Comparison of ENCODE assay signal across 12 cellular contexts in the genomic region with DNA sequence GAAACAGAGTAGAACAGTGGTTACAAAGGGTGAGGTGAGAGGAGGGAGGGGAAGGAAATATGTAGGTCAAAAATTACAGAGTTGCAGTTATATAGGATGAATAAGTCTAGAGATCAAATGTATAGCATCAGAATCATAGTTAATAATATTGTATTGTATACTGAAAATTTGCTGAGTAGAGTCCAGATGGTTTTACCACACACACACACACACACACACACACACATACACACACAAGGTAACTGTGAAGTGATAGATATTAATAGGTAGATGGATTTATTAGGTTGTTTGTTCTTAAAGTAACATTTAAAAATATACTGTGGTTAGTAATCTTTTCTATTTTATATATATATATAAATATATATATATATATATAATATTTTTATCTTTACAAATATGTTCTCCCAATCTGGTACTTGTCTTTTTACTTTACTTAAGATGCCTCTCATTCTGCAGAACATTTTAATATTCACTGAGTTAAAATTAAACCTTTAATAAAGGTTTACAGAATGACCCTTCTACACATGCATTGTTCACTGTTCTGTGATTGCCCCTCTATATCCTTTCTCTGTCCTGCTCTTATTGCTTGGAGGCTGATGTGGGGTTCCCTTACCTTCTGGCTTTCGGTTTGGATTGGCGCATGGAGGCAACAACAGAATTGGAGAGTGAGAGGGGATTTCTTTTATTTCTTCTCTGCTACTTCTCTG. TPM values are rescaled to one million over a fixed set of nuclear protein-coding genes. Genes with fewer than 3 reads are reported as not detected.
DNase-seq lines count a peak whose midpoint lies in the region; TF ChIP-seq lines count a peak whose summit lies in the region.
"Had no signal": no experiment of that assay in that cellular context is flagged by ENCODE, and none has a peak within 500 bp of the region (broad histone marks: within the 10 kb centered on the region; RNA-seq: fewer than 3 reads in every experiment).

No MANE protein-coding gene starts in this region.

- TF ChIP-seq CTCF in BJ (IDR thresholded peaks at IDR 0.05; ENCODE audit: insufficient read depth, low read depth, low read length) (no peak), Calu3 (IDR thresholded peaks at IDR 0.05; ENCODE audit: unreplicated experiment) (no peak)

- DNase-seq in BJ (ENCODE audit: low read depth) (no peak), NCI-H69 (lab: John Stamatoyannopoulos, UW) (peak; percentile 69), NCI-H2171 treated with DMSO at 0.1 percent for 48 hours (lab: John Stamatoyannopoulos, UW) (no peak), DMS114 treated with DMSO at 0.1 percent for 48 hours (lab: John Stamatoyannopoulos, UW; ENCODE audit: unreplicated experiment) (no peak), Calu3 (no peak)
- no peak for DNase-seq in activated T-helper 2 cell treated with anti-CD3 and anti-CD28 coated beads, Interferon-gamma antibody, Interleukin-2, Interleukin-4, amounts not matched to agents 10 μg/mL and 5 μg/mL and 100 μg/mL, durations not matched to agents 14 hours and 24 hours and 36 hours (ENCODE audit: low spot score)
- DNase-seq: aorta; CD4-positive, alpha-beta memory T cell; hypothalamus; Right ventricle myocardium superior had no signal

- H3K36me3 ChIP-seq in BJ (ENCODE audit: control insufficient read depth, insufficient read depth, low read length), result no peaks in the 10 kb centered on the region
- H3K36me3 ChIP-seq in endocrine pancreas (ENCODE audit: control insufficient read depth, insufficient read depth, low read length), result no peaks in the 10 kb centered on the region
- H3K36me3 ChIP-seq in muscle layer of duodenum (ENCODE audit: control insufficient read depth in 1 of 2, insufficient read depth in 2 of 2, low read length in 2 of 2), result no peaks in the 10 kb centered on the region

- H3K27me3 ChIP-seq in BJ (ENCODE audit: control insufficient read depth, insufficient read depth, low read length) (no peaks in the 10 kb centered on the region), endocrine pancreas (ENCODE audit: control insufficient read depth, insufficient read depth, low read length) (no peaks in the 10 kb centered on the region), muscle layer of duodenum (ENCODE audit: low read depth, low read length) (no peaks in the 10 kb centered on the region)

- no TSS peak for BruUV-seq in Calu3 (replicated peaks; lab: Mats Ljungman, UMichigan)

- no peak overlapping the region for H3K4me3 Mint-ChIP-seq in Calu3 (ENCODE audit: low read depth, unreplicated experiment)
- no peak overlapping the region for H3K4me3 Mint-ChIP-seq in activated T-helper 2 cell treated with anti-CD3 and anti-CD28 coated beads, Interferon-gamma antibody, Interleukin-2, Interleukin-4, amounts not matched to agents 10 μg/mL and 5 μg/mL and 100 μg/mL, durations not matched to agents 14 hours and 24 hours and 36 hours (ENCODE audit: low read depth)
- H3K4me3 Mint-ChIP-seq: CD4-positive, alpha-beta memory T cell had no signal

- no peaks in the 10 kb centered on the region for H3K9me3 ChIP-seq in endocrine pancreas (ENCODE audit: control insufficient read depth, low read length)
- peaks cover 0 to 2% of the 10 kb centered on the region in 2 donors for H3K9me3 ChIP-seq in muscle layer of duodenum (ENCODE audit: control insufficient read depth in 1 of 2, low read length in 2 of 2)

- POLR2A ChIA-PET in BJ (lab: Charles Lee), result no interaction called here

- H3K4me1 Mint-ChIP-seq in Calu3 (ENCODE audit: low read depth, unreplicated experiment), result no peaks in the 10 kb centered on the region
- no peaks in the 10 kb centered on the region for H3K4me1 Mint-ChIP-seq in activated T-helper 2 cell treated with anti-CD3 and anti-CD28 coated beads, Interferon-gamma antibody, Interleukin-2, Interleukin-4, amounts not matched to agents 10 μg/mL and 5 μg/mL and 100 μg/mL, durations not matched to agents 14 hours and 24 hours and 36 hours (ENCODE audit: low read depth)
- H3K4me1 Mint-ChIP-seq: CD4-positive, alpha-beta memory T cell had no signal

- H3K4me1 ChIP-seq in endocrine pancreas (ENCODE audit: control insufficient read depth, insufficient read depth, low read length) (peaks cover 7% of the 10 kb centered on the region), muscle layer of duodenum (ENCODE audit: control insufficient read depth in 1 of 2, insufficient read depth in 2 of 2, low read length in 2 of 2) (no peaks in the 10 kb centered on the region)

- no peak overlapping the region for H3K27ac Mint-ChIP-seq in Calu3 (ENCODE audit: unreplicated experiment)
- H3K27ac Mint-ChIP-seq in activated T-helper 2 cell treated with anti-CD3 and anti-CD28 coated beads, Interferon-gamma antibody, Interleukin-2, Interleukin-4, amounts not matched to agents 10 μg/mL and 5 μg/mL and 100 μg/mL, durations not matched to agents 14 hours and 24 hours and 36 hours, result no peak overlapping the region
- H3K27ac Mint-ChIP-seq: CD4-positive, alpha-beta memory T cell had no signal

- intact Hi-C loops in Calu3 (cut with micrococcal nuclease; ENCODE audit: unreplicated experiment), result no loop called here
- intact Hi-C loops in activated T-helper 2 cell treated with anti-CD3 and anti-CD28 coated beads, Interferon-gamma antibody, Interleukin-2, Interleukin-4, amounts not matched to agents 10 μg/mL and 5 μg/mL and 100 μg/mL, durations not matched to agents 14 hours and 24 hours and 36 hours (cut with micrococcal nuclease), result no loop called here

- H3K36me3 Mint-ChIP-seq in Calu3 (ENCODE audit: insufficient read depth, unreplicated experiment), result no peaks in the 10 kb centered on the region
- H3K36me3 Mint-ChIP-seq in activated T-helper 2 cell treated with anti-CD3 and anti-CD28 coated beads, Interferon-gamma antibody, Interleukin-2, Interleukin-4, amounts not matched to agents 10 μg/mL and 5 μg/mL and 100 μg/mL, durations not matched to agents 14 hours and 24 hours and 36 hours (ENCODE audit: low read depth), result no peaks in the 10 kb centered on the region
- H3K36me3 Mint-ChIP-seq: CD4-positive, alpha-beta memory T cell had no signal

- no peaks in the 10 kb centered on the region for H3K27me3 Mint-ChIP-seq in Calu3 (ENCODE audit: unreplicated experiment)
- H3K27me3 Mint-ChIP-seq in activated T-helper 2 cell treated with anti-CD3 and anti-CD28 coated beads, Interferon-gamma antibody, Interleukin-2, Interleukin-4, amounts not matched to agents 10 μg/mL and 5 μg/mL and 100 μg/mL, durations not matched to agents 14 hours and 24 hours and 36 hours (ENCODE audit: low read depth), result no peaks in the 10 kb centered on the region
- H3K27me3 Mint-ChIP-seq: CD4-positive, alpha-beta memory T cell had no signal

- no peak overlapping the region for H3K9ac ChIP-seq in endocrine pancreas (ENCODE audit: control insufficient read depth, insufficient read depth, low read length)

- CTCF ChIA-PET in BJ (lab: Yijun Ruan, JAX) (no interaction called here), Calu3 (lab: Charles Lee) (no interaction called here)

- H3K4me3 ChIP-seq in BJ (ENCODE audit: low read depth, low read length) (peak overlapping the region; percentile 48), endocrine pancreas (ENCODE audit: control insufficient read depth, insufficient read depth, low read length) (peak overlapping the region; percentile 47), muscle layer of duodenum (ENCODE audit: low read depth in 1 of 2, low read length in 2 of 2) (peak overlapping the region; percentile 45 to 55)

- peak overlapping the region; percentile 56 for H3K27ac ChIP-seq in muscle layer of duodenum (ENCODE audit: low read length)

- H3K9me3 Mint-ChIP-seq in Calu3 (ENCODE audit: low read depth, unreplicated experiment), result no peaks in the 10 kb centered on the region
- H3K9me3 Mint-ChIP-seq in activated T-helper 2 cell treated with anti-CD3 and anti-CD28 coated beads, Interferon-gamma antibody, Interleukin-2, Interleukin-4, amounts not matched to agents 10 μg/mL and 5 μg/mL and 100 μg/mL, durations not matched to agents 14 hours and 24 hours and 36 hours, result peaks cover 4% of the 10 kb centered on the region

RNA-seq across cellular contexts. Expression of gene PTCHD4, which starts 0.4 kb away (rescaled TPM):
- polyA plus RNA-seq in BJ (2011; rRNA removed), result 2.1 and 3.1 TPM in 2 replicates
- 2.3 and 2.7 TPM in 2 replicates for polyA minus RNA-seq in BJ (2011; rRNA and poly(A)+ RNA removed)
- not detected in 2 replicates for total RNA-seq in Calu3 (2022)
- not detected in 2 replicates for total RNA-seq in activated T-helper 2 cell treated with anti-CD3 and anti-CD28 coated beads, Interferon-gamma antibody, Interleukin-2, Interleukin-4, amounts not matched to agents 10 μg/mL and 5 μg/mL and 100 μg/mL, durations not matched to agents 14 hours and 24 hours and 36 hours
- total RNA-seq: CD4-positive, alpha-beta memory T cell had no signal
- polyA plus RNA-seq: CD4-positive, alpha-beta memory T cell had no signal
